In genomic region chr15:40064231-40064894, GRCh38 we compare ENCODE assay signal across 8 cellular contexts. TPM values are rescaled to one million over a fixed set of nuclear protein-coding genes. Genes with fewer than 3 reads are reported as not detected.
DNase-seq lines count a peak whose midpoint lies in the region; ATAC-seq, FAIRE-seq and TF ChIP-seq lines count a peak whose summit lies in the region.

No MANE protein-coding gene starts in this region.

- TF ChIP-seq POLR2A in endothelial cell of umbilical vein (IDR thresholded peaks at IDR 0.05; ENCODE audit: low read depth, low read length) (no peak), suprapubic skin (IDR thresholded peaks at IDR 0.05) (no peak)

- BruUV-seq in endothelial cell of umbilical vein (replicated peaks; lab: Mats Ljungman, UMichigan): no TSS peak

- no peaks in the 10 kb centered on the region for H3K79me2 ChIP-seq in endothelial cell of umbilical vein (ENCODE audit: control insufficient read depth, insufficient read depth, low read length)

- TF ChIP-seq EP300 in suprapubic skin (IDR thresholded peaks at IDR 0.05): no peak

- H3K27me3 ChIP-seq in endothelial cell of umbilical vein (ENCODE audit: control insufficient read depth in 2 of 2, insufficient read depth in 2 of 2, low read length in 2 of 2) (no peaks in the 10 kb centered on the region), suprapubic skin (no peaks in the 10 kb centered on the region)

- H4K20me1 ChIP-seq in endothelial cell of umbilical vein (replicated peaks; ENCODE audit: control insufficient read depth, extremely low read depth, insufficient read depth, low read length): no peaks in the 10 kb centered on the region

- DNase-seq in GM12864 (ENCODE audit: low read depth) (peak; percentile 88), M059J (ENCODE audit: low read depth) (peak; percentile 91), endothelial cell of umbilical vein (ENCODE audit: low read depth, low spot score) (peak; percentile 51), suprapubic skin (ENCODE audit: low spot score in 2 of 2) (no peak), GM19240 (ENCODE audit: insufficient read length, low spot score) (no peak), HuH-7.5 (ENCODE audit: low spot score) (no peak), NCI-H1694 (lab: John Stamatoyannopoulos, UW) (no peak)

- H3K4me2 ChIP-seq in endothelial cell of umbilical vein (ENCODE audit: insufficient read depth, low read length): peak overlapping the region; percentile 27

- H3K4me3 ChIP-seq in GM12864 (ENCODE audit: low read depth, low read length) (no peak overlapping the region; the same call in 1 of the 2 replicates), endothelial cell of umbilical vein (replicated peaks in 1 of 3; ENCODE audit: insufficient read depth in 1 of 3, low read depth in 1 of 3, low read length in 3 of 3) (no peak overlapping the region), suprapubic skin (no peak overlapping the region)

- POLR2A ChIA-PET in endothelial cell of umbilical vein (lab: Charles Lee): no interaction called here

- peak; percentile 58 for ATAC-seq in GM21515 (IDR thresholded peaks at IDR 0.05; ENCODE audit: unreplicated experiment)

- H3K27ac ChIP-seq in endothelial cell of umbilical vein (ENCODE audit: insufficient read depth, low read depth, low read length) (peak overlapping the region; percentile 77), suprapubic skin (no peak overlapping the region)

- peak; percentile 76 for FAIRE-seq in endothelial cell of umbilical vein (lab: Jason Lieb, UNC)

- CTCF ChIA-PET in endothelial cell of umbilical vein (lab: Charles Lee): interaction anchor here (0.7 to 1.0 kb wide), 3 partner anchors 17 to 42 kb away, joined by 3 read pairs; no protein-coding TSS in a partner anchor

- no peak overlapping the region for H2AFZ ChIP-seq in endothelial cell of umbilical vein (ENCODE audit: low read depth, low read length)

- H3K4me1 ChIP-seq in endothelial cell of umbilical vein (ENCODE audit: control insufficient read depth, extremely low read depth, insufficient read depth, low read length): peaks cover 22% of the 10 kb centered on the region
- H3K4me1 ChIP-seq in suprapubic skin: peaks cover 10% of the 10 kb centered on the region

- peak overlapping the region; percentile 12 for H3K9ac ChIP-seq in endothelial cell of umbilical vein (replicated peaks; ENCODE audit: extremely low read depth, insufficient read depth, low read length)

- H3K9me1 ChIP-seq in endothelial cell of umbilical vein (replicated peaks; ENCODE audit: control insufficient read depth, extremely low read depth, insufficient read depth, low read length): no peaks in the 10 kb centered on the region

- intact Hi-C loops in endothelial cell of umbilical vein (cut with micrococcal nuclease): loop anchor here (1.0 kb wide), 1 partner anchor 17 kb away; no protein-coding TSS in a partner anchor

- 83% methylated on average over 8 of the region's 8 CpGs for WGBS in suprapubic skin

- no peak for TF ChIP-seq CTCF in GM12864 (IDR thresholded peaks at IDR 0.05; ENCODE audit: low read depth, low read length, missing control alignments)
- TF ChIP-seq CTCF in endothelial cell of umbilical vein (IDR thresholded peaks at IDR 0.05; ENCODE audit: extremely low read depth in 1 of 2, insufficient read depth in 1 of 2, low read depth in 1 of 2, low read length in 2 of 2): no peak
- TF ChIP-seq CTCF in suprapubic skin (IDR thresholded peaks at IDR 0.05): no peak

- dilution Hi-C loops in endothelial cell of umbilical vein (cut with MboI; ENCODE audit: extremely low pct_ligation_motif_present, low sequenced_read_pairs): no loop called here

- no peaks in the 10 kb centered on the region for H3K9me3 ChIP-seq in endothelial cell of umbilical vein (replicated peaks; ENCODE audit: control insufficient read depth, insufficient read depth, low read length)
- H3K9me3 ChIP-seq in suprapubic skin: no peaks in the 10 kb centered on the region

- H3K36me3 ChIP-seq in endothelial cell of umbilical vein (ENCODE audit: control insufficient read depth in 2 of 2, extremely low read depth in 1 of 2, insufficient read depth in 2 of 2, low read length in 2 of 2): no peaks in the 10 kb centered on the region
- H3K36me3 ChIP-seq in suprapubic skin: no peaks in the 10 kb centered on the region

TF ChIP-seq in endothelial cell of umbilical vein, 7 proteins besides CTCF, POLR2A, EP300 and RAD21:
- TF ChIP-seq JUN (IDR thresholded peaks at IDR 0.05; ENCODE audit: borderline replicate concordance, insufficient read depth, insufficient read length, low read depth) (peak; percentile 49), POLR2AphosphoS5 (IDR thresholded peaks at IDR 0.05; ENCODE audit: insufficient read depth, low read depth, low read length) (no peak)
TF ChIP-seq in endothelial cell of umbilical vein: peak in this region for 1.

RNA-seq across cellular contexts. Expression of gene SRP14, which starts 25.4 kb away (rescaled TPM):
- total RNA-seq in M059J (2014; rRNA removed; shearing (Covaris generic)): 236 and 307 TPM in 2 replicates
- total RNA-seq in endothelial cell of umbilical vein (220 and 260 TPM in 2 replicates), suprapubic skin (100 to 1,000 TPM; 161 to 218 (median 170) TPM)
- polyA plus RNA-seq in endothelial cell of umbilical vein: 304 and 330 TPM in 2 replicates
- 356 and 439 TPM in 2 replicates for polyA plus RNA-seq in endothelial cell of umbilical vein (2011; cell fraction: cytosol; rRNA removed)
- 128 and 211 TPM in 2 replicates for polyA plus RNA-seq in endothelial cell of umbilical vein (2011; cell fraction: nucleus; rRNA removed)
- 324 and 416 TPM in 2 replicates for polyA plus RNA-seq in endothelial cell of umbilical vein (2012)
- polyA minus RNA-seq in endothelial cell of umbilical vein: 113 and 123 TPM in 2 replicates
- 72.4 TPM for polyA minus RNA-seq in endothelial cell of umbilical vein (2011; cell fraction: cytosol; rRNA and poly(A)+ RNA removed)
- polyA minus RNA-seq in endothelial cell of umbilical vein (2011; cell fraction: nucleus; rRNA and poly(A)+ RNA removed): 57.2 and 58.1 TPM in 2 replicates

RNA-seq across cellular contexts. Expression of gene BMF, which starts 44.3 kb away (rescaled TPM):
- total RNA-seq in M059J (2014; rRNA removed; shearing (Covaris generic)): 5.4 and 12.1 TPM in 2 replicates
- 9.8 and 13.9 TPM in 2 replicates for total RNA-seq in endothelial cell of umbilical vein
- polyA plus RNA-seq in endothelial cell of umbilical vein: 7.4 and 8.6 TPM in 2 replicates
- polyA plus RNA-seq in endothelial cell of umbilical vein (2011; cell fraction: cytosol; rRNA removed): 4.6 and 5.9 TPM in 2 replicates
- 18.9 and 19.7 TPM in 2 replicates for polyA plus RNA-seq in endothelial cell of umbilical vein (2011; cell fraction: nucleus; rRNA removed)
- polyA plus RNA-seq in endothelial cell of umbilical vein (2012): 3.7 TPM in 2 replicates
- 18.1 and 19.5 TPM in 2 replicates for polyA minus RNA-seq in endothelial cell of umbilical vein
- polyA minus RNA-seq in endothelial cell of umbilical vein (2011; cell fraction: cytosol; rRNA and poly(A)+ RNA removed): 1.2 TPM
- 12.7 and 16.3 TPM in 2 replicates for polyA minus RNA-seq in endothelial cell of umbilical vein (2011; cell fraction: nucleus; rRNA and poly(A)+ RNA removed)
- total RNA-seq in suprapubic skin: 10 to 100 TPM in 2 of 4 donors, 1 to 10 TPM in 2; 2.6 to 11.1 (median 9.8) TPM

Comparison
In these comparisons a context has a peak if more than half of its experiments do, and no peak if none do; other contexts are left out.
1. DNase-seq: peak in GM12864 (single experiment), M059J (single experiment) and endothelial cell of umbilical vein (single experiment); none in suprapubic skin (0 of 2), GM19240 (single experiment), HuH-7.5 (single experiment) and NCI-H1694 (single experiment).